8 cellular contexts compared by ENCODE assay signal in genomic region chr15:99925661-99926461, GRCh38.
DNase-seq lines count a peak whose midpoint lies in the region; ATAC-seq and TF ChIP-seq lines count a peak whose summit lies in the region.

No MANE protein-coding gene starts in this region.

- H3K27ac Mint-ChIP-seq in activated CD8-positive, alpha-beta T cell treated with anti-CD3 and anti-CD28 coated beads for 36 hours: peak overlapping the region; percentile 47

- POLR2A ChIA-PET in activated CD8-positive, alpha-beta T cell treated with anti-CD3 and anti-CD28 coated beads for 36 hours (lab: Charles Lee): interaction anchor here (0.7 to 1.3 kb wide), 2 partner anchors 11 to 186 kb away, joined by 3 to 4 read pairs; no protein-coding TSS in a partner anchor

- peak overlapping the region; percentile 74 for H3K4me3 Mint-ChIP-seq in activated CD8-positive, alpha-beta T cell treated with anti-CD3 and anti-CD28 coated beads for 36 hours

- H3K9me3 Mint-ChIP-seq in activated CD8-positive, alpha-beta T cell treated with anti-CD3 and anti-CD28 coated beads for 36 hours: no peaks in the 10 kb centered on the region

- H3K36me3 Mint-ChIP-seq in activated CD8-positive, alpha-beta T cell treated with anti-CD3 and anti-CD28 coated beads for 36 hours (ENCODE audit: low read depth): no peaks in the 10 kb centered on the region

- peak overlapping the region; percentile 29 for H3K4me3 ChIP-seq in LNCaP clone FGC (ENCODE audit: low read depth, low read length)

- CTCF ChIA-PET in activated CD8-positive, alpha-beta T cell treated with anti-CD3 and anti-CD28 coated beads for 36 hours (lab: Charles Lee): interaction anchor here (0.7 to 1.9 kb wide), 4 partner anchors 11 to 424 kb away, joined by 3 to 8 read pairs (median 5); no protein-coding TSS in a partner anchor

- peaks cover 9% of the 10 kb centered on the region for H3K4me1 Mint-ChIP-seq in activated CD8-positive, alpha-beta T cell treated with anti-CD3 and anti-CD28 coated beads for 36 hours (ENCODE audit: low read depth)

- peak; percentile 56 for DNase-seq in GM10266 (ENCODE audit: extremely low spot score)
- DNase-seq in LNCaP clone FGC (ENCODE audit: low read depth): peak; percentile 23
- DNase-seq in activated CD8-positive, alpha-beta T cell treated with anti-CD3 and anti-CD28 coated beads for 36 hours: peak; percentile 73
- DNase-seq in effector CD4-positive, alpha-beta T cell: peak; percentile 68
- DNase-seq in mucosa of gallbladder (ENCODE audit: low spot score): peak; percentile 67
- peak; percentile 34 to 61 for DNase-seq in stimulated activated CD8-positive, alpha-beta memory T cell treated with anti-CD3 and anti-CD28 coated beads, Interleukin-4, amount 100 ng/mL, for 4 hours (ENCODE audit: low read depth in 2 of 2, low spot score in 1 of 2)
- no peak for DNase-seq in middle frontal gyrus (ENCODE audit: extremely low spot score, low spot score)

- intact Hi-C loops in activated CD8-positive, alpha-beta T cell treated with anti-CD3 and anti-CD28 coated beads for 36 hours (cut with micrococcal nuclease): no loop called here

- peak; percentile 86 for ATAC-seq in activated CD8-positive, alpha-beta T cell treated with anti-CD3 and anti-CD28 coated beads for 36 hours
- ATAC-seq in HG02571 (IDR thresholded peaks at IDR 0.05; ENCODE audit: unreplicated experiment): no peak

- H3K27me3 Mint-ChIP-seq in activated CD8-positive, alpha-beta T cell treated with anti-CD3 and anti-CD28 coated beads for 36 hours: peaks cover 15% of the 10 kb centered on the region

- TF ChIP-seq CTCF in GM10266 (IDR thresholded peaks at IDR 0.05; ENCODE audit: control insufficient read depth, insufficient read depth, low read depth, missing control alignments): no peak
- no peak for TF ChIP-seq CTCF in LNCaP clone FGC (IDR thresholded peaks at IDR 0.05; ENCODE audit: control insufficient read depth, extremely low read depth, insufficient read depth)
- no peak for TF ChIP-seq CTCF in activated CD8-positive, alpha-beta T cell treated with anti-CD3 and anti-CD28 coated beads for 36 hours (IDR thresholded peaks at IDR 0.05)
